Comparison of ENCODE assay signal across 19 cellular contexts in the genomic region with DNA sequence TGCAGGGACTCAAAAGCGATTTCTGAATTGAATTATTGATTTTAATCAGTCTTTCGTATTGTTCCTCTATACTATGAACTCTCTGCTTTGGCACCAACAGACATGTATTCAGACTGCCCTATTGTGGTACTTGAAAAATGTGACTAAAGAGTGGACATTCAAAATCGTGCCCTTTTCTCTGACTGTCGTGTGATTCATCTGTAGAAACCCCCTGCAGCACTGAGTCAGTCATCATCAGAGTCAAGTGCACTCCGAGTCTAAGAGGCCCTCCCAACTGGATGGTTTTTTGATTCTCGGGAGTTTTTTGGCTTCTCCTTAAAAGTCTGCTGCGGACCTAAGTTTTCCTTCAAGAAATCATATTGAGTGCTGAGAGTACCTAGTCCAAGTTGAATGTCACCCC.
DNase-seq lines count a peak whose midpoint lies in the region; ATAC-seq and TF ChIP-seq lines count a peak whose summit lies in the region.
"Had no signal": no experiment of that assay in that cellular context is flagged by ENCODE, and none has a peak within 500 bp of the region (broad histone marks: within the 10 kb centered on the region; RNA-seq: fewer than 3 reads in every experiment).

No MANE protein-coding gene starts in this region.

- POLR2A ChIA-PET in PC-3 (lab: Charles Lee; ENCODE audit: unreplicated experiment) = no interaction called here

- no peaks in the 10 kb centered on the region for H3F3A ChIP-seq in PC-3 (ENCODE audit: low read length, unreplicated experiment)

- H3K9me3 ChIP-seq in PC-3 (ENCODE audit: low read length) = no peaks in the 10 kb centered on the region
- H3K9me3 ChIP-seq in psoas muscle = no peaks in the 10 kb centered on the region
- H3K9me3 ChIP-seq: heart right ventricle, spleen had no signal

- peaks cover 44% of the 10 kb centered on the region for H3K4me1 ChIP-seq in PC-3 (ENCODE audit: insufficient read depth, low read length)
- no peaks in the 10 kb centered on the region for H3K4me1 ChIP-seq in psoas muscle
- H3K4me1 ChIP-seq: heart right ventricle, parathyroid adenoma, spleen had no signal

- H3K9ac ChIP-seq in PC-3 (ENCODE audit: low read length) = peak overlapping the region; percentile 38
- H3K9ac ChIP-seq: parathyroid adenoma had no signal

- ATAC-seq in PC-3 (peak; percentile 88), psoas muscle (peak in 1 of 4 donors; percentile 4)
- ATAC-seq: effector memory CD8-positive, alpha-beta T cell; heart right ventricle had no signal

- H3K27ac ChIP-seq in PC-3 (ENCODE audit: low read length) (peak overlapping the region; percentile 70), brain microvascular endothelial cell (peak overlapping the region; percentile 12), psoas muscle (peak overlapping the region; percentile 6), coronary artery (no peak overlapping the region)
- H3K27ac ChIP-seq: heart right ventricle, parathyroid adenoma, SK-N-MC, spleen had no signal

- no peaks in the 10 kb centered on the region for H3K79me2 ChIP-seq in PC-3 (ENCODE audit: low read length)
- H3K79me2 ChIP-seq: parathyroid adenoma had no signal

- TF ChIP-seq CTCF in PC-3 (conservative IDR thresholded peaks at IDR 0.05; ENCODE audit: low read depth, low read length) (no peak), brain microvascular endothelial cell (IDR thresholded peaks at IDR 0.05; ENCODE audit: low read depth, low read length, missing control alignments) (no peak), psoas muscle (IDR thresholded peaks at IDR 0.05) (no peak), coronary artery (IDR thresholded peaks at IDR 0.05) (no peak)

- H4K20me1 ChIP-seq in PC-3 (ENCODE audit: low read length) = no peaks in the 10 kb centered on the region

- intact Hi-C loops in PC-3 (cut with micrococcal nuclease) (no loop called here), psoas muscle (cut with DNase I) (no loop called here)

- 91 to 97% (median 95%) methylated on average over 7 of the region's 7 CpGs for WGBS in psoas muscle, 3 donors

- H3K27me3 ChIP-seq in PC-3 (ENCODE audit: low read length) (no peaks in the 10 kb centered on the region), brain microvascular endothelial cell (replicated peaks) (no peaks in the 10 kb centered on the region), psoas muscle (ENCODE audit: insufficient read depth in 3 of 3, low read length in 2 of 3) (no peaks in the 10 kb centered on the region)
- H3K27me3 ChIP-seq: heart right ventricle, spleen had no signal

- peak overlapping the region; percentile 25; the same call in 1 of the 2 replicates for H3K4me2 ChIP-seq in PC-3 (ENCODE audit: low read length)

- no TSS peak for BruUV-seq in PC-3 (replicated peaks; lab: Mats Ljungman, UMichigan)

- H2AFZ ChIP-seq in PC-3 (ENCODE audit: low read length) = no peak overlapping the region
- H2AFZ ChIP-seq: parathyroid adenoma had no signal

- H3K36me3 ChIP-seq in PC-3 (ENCODE audit: low read depth, low read length) (no peaks in the 10 kb centered on the region), brain microvascular endothelial cell (replicated peaks) (no peaks in the 10 kb centered on the region), psoas muscle (ENCODE audit: insufficient read depth in 1 of 2, low read depth in 1 of 2) (peaks cover 0 to 19% of the 10 kb centered on the region in 2 donors)

- peak; percentile 83 for DNase-seq in HCEC 1CT
- DNase-seq in PC-3 = peak; percentile 86
- peak; percentile 70 for DNase-seq in brain microvascular endothelial cell
- DNase-seq in psoas muscle = no peak
- no peak for DNase-seq in globus pallidus (ENCODE audit: low spot score)
- no peak for DNase-seq in coronary artery (ENCODE audit: low spot score)
- DNase-seq in SW480 (ENCODE audit: low spot score) = no peak
- DNase-seq: DMS79 treated with DMSO at 0.1 percent for 48 hours; effector memory CD8-positive, alpha-beta T cell; H7; heart right ventricle; KBM-7; left cardiac atrium; NCI-H1417; NK-92 treated with Interleukin-12 subunit alpha and Interleukin-12 subunit beta, amount 100 ng/mL, for 24 hours; spleen; substantia nigra had no signal

- no peak overlapping the region for H3K4me3 ChIP-seq in PC-3 (ENCODE audit: low read length)
- no peak overlapping the region for H3K4me3 ChIP-seq in brain microvascular endothelial cell (ENCODE audit: low read depth, low read length)
- H3K4me3 ChIP-seq in psoas muscle = no peak overlapping the region
- no peak overlapping the region for H3K4me3 ChIP-seq in coronary artery
- H3K4me3 ChIP-seq: heart right ventricle, SK-N-MC, spleen had no signal

- in situ Hi-C loops in brain microvascular endothelial cell (cut with HindIII; ENCODE audit: low pct_ligation_motif_present, low sequenced_read_pairs) = no loop called here

- CTCF ChIA-PET in PC-3 (lab: Charles Lee) = no interaction called here

- H3K9me2 ChIP-seq in PC-3 (replicated peaks; ENCODE audit: low read length) = no peaks in the 10 kb centered on the region

Comparison
In these comparisons a context has a peak if more than half of its experiments do, and no peak if none do; other contexts are left out.
1. DNase-seq: peak in HCEC 1CT (single experiment), PC-3 (single experiment) and brain microvascular endothelial cell (single experiment); none in psoas muscle (0 of 2), globus pallidus (single experiment), coronary artery (single experiment) and SW480 (single experiment).
2. H3K27ac ChIP-seq: peak in PC-3 (single experiment), brain microvascular endothelial cell (single experiment) and psoas muscle (single experiment); none in coronary artery (0 of 2).